1 cellular context compared by ENCODE assay signal in the genomic region with DNA sequence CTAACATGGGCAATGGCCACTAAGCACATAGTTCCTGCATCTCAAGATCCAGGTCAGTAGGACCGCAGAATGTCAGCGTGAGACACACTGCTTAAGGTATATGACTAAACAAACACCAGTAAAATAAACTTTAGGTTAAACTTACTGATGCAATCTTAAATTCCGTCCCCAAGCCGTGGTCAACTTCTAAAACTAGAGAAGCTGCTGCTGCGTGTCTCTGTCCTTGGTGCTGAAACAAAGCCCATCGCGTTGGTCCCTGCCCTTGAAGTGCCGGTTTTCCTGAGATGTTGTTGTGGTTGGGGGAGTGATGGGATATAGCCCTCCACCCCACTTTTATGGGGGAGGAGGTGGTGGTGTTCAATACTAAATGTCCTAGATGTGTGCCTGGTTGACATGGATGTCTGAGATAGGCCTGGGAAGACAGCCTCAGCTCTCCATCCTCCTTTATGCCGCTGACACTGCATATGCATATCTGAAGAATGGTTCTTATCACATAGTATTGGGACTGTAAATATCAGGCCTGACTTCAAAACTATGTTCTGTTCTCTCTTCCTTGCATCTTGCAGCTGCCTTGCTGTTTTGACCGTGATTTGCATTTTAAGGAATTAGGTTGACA.
A peak's percentile ranks its signal among the peaks of the same experiment; 100 is the strongest.
TF ChIP-seq lines count a peak whose summit lies in the region.

No MANE protein-coding gene starts in this region.

TF ChIP-seq in HepG2, 621 proteins besides CTCF, POLR2A, EP300 and RAD21 (continued from another document):
- TF ChIP-seq, protein P1, sequence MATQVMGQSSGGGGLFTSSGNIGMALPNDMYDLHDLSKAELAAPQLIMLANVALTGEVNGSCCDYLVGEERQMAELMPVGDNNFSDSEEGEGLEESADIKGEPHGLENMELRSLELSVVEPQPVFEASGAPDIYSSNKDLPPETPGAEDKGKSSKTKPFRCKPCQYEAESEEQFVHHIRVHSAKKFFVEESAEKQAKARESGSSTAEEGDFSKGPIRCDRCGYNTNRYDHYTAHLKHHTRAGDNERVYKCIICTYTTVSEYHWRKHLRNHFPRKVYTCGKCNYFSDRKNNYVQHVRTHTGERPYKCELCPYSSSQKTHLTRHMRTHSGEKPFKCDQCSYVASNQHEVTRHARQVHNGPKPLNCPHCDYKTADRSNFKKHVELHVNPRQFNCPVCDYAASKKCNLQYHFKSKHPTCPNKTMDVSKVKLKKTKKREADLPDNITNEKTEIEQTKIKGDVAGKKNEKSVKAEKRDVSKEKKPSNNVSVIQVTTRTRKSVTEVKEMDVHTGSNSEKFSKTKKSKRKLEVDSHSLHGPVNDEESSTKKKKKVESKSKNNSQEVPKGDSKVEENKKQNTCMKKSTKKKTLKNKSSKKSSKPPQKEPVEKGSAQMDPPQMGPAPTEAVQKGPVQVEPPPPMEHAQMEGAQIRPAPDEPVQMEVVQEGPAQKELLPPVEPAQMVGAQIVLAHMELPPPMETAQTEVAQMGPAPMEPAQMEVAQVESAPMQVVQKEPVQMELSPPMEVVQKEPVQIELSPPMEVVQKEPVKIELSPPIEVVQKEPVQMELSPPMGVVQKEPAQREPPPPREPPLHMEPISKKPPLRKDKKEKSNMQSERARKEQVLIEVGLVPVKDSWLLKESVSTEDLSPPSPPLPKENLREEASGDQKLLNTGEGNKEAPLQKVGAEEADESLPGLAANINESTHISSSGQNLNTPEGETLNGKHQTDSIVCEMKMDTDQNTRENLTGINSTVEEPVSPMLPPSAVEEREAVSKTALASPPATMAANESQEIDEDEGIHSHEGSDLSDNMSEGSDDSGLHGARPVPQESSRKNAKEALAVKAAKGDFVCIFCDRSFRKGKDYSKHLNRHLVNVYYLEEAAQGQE (IDR thresholded peaks at IDR 0.05; ENCODE audit: borderline replicate concordance in 1 of 2, low read depth in 1 of 2, low read length in 2 of 2): peak; percentile 97 to 98
- TF ChIP-seq SIN3A (IDR thresholded peaks at IDR 0.05; ENCODE audit: borderline replicate concordance, low read depth, low read length): no peak
- TF ChIP-seq ETV6 (CRISPR knock-in tag; conservative IDR thresholded peaks at IDR 0.05): no peak
- TF ChIP-seq, protein P2, sequence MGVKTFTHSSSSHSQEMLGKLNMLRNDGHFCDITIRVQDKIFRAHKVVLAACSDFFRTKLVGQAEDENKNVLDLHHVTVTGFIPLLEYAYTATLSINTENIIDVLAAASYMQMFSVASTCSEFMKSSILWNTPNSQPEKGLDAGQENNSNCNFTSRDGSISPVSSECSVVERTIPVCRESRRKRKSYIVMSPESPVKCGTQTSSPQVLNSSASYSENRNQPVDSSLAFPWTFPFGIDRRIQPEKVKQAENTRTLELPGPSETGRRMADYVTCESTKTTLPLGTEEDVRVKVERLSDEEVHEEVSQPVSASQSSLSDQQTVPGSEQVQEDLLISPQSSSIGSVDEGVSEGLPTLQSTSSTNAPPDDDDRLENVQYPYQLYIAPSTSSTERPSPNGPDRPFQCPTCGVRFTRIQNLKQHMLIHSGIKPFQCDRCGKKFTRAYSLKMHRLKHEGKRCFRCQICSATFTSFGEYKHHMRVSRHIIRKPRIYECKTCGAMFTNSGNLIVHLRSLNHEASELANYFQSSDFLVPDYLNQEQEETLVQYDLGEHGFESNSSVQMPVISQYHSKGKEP (CRISPR knock-in tag; IDR thresholded peaks at IDR 0.05): peak; percentile 78; the same call in 1 of the 2 replicates
- TF ChIP-seq U2AF2 (IDR thresholded peaks at IDR 0.05; ENCODE audit: low read depth, low read length): no peak
- TF ChIP-seq FOSL1 (CRISPR knock-in tag; IDR thresholded peaks at IDR 0.05; ENCODE audit: borderline replicate concordance): no peak
- TF ChIP-seq NFKBIZ (CRISPR knock-in tag; IDR thresholded peaks at IDR 0.05): 0 out of 2 replicates have a peak, but pooled peaks have one; percentile 57
- TF ChIP-seq RFXAP (CRISPR knock-in tag; IDR thresholded peaks at IDR 0.05; ENCODE audit: borderline replicate concordance): no peak
- TF ChIP-seq GABPA (IDR thresholded peaks at IDR 0.05; ENCODE audit: low read depth, low read length): no peak
- TF ChIP-seq GABPA (CRISPR knock-in tag; IDR thresholded peaks at IDR 0.05; ENCODE audit: low read depth): no peak
- TF ChIP-seq NCOA2 (CRISPR knock-in tag; IDR thresholded peaks at IDR 0.05): 0 out of 2 replicates have a peak, but pooled peaks have one; percentile 27
- TF ChIP-seq ZNF230 (CRISPR knock-in tag; IDR thresholded peaks at IDR 0.05): no peak
- peak; percentile 52; the same call in 1 of the 2 replicates for TF ChIP-seq THAP11 (CRISPR knock-in tag; IDR thresholded peaks at IDR 0.05)
- no peak for TF ChIP-seq SP1 (IDR thresholded peaks at IDR 0.05)
- TF ChIP-seq SP1 (CRISPR knock-in tag; IDR thresholded peaks at IDR 0.05): no peak
- TF ChIP-seq, protein P3, sequence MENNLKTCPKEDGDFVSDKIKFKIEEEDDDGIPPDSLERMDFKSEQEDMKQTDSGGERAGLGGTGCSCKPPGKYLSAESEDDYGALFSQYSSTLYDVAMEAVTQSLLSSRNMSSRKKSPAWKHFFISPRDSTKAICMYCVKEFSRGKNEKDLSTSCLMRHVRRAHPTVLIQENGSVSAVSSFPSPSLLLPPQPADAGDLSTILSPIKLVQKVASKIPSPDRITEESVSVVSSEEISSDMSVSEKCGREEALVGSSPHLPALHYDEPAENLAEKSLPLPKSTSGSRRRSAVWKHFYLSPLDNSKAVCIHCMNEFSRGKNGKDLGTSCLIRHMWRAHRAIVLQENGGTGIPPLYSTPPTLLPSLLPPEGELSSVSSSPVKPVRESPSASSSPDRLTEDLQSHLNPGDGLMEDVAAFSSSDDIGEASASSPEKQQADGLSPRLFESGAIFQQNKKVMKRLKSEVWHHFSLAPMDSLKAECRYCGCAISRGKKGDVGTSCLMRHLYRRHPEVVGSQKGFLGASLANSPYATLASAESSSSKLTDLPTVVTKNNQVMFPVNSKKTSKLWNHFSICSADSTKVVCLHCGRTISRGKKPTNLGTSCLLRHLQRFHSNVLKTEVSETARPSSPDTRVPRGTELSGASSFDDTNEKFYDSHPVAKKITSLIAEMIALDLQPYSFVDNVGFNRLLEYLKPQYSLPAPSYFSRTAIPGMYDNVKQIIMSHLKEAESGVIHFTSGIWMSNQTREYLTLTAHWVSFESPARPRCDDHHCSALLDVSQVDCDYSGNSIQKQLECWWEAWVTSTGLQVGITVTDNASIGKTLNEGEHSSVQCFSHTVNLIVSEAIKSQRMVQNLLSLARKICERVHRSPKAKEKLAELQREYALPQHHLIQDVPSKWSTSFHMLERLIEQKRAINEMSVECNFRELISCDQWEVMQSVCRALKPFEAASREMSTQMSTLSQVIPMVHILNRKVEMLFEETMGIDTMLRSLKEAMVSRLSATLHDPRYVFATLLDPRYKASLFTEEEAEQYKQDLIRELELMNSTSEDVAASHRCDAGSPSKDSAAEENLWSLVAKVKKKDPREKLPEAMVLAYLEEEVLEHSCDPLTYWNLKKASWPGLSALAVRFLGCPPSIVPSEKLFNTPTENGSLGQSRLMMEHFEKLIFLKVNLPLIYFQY (CRISPR knock-in tag; IDR thresholded peaks at IDR 0.05; ENCODE audit: borderline replicate concordance): peak; percentile 69; the same call in 1 of the 2 replicates
- peak; percentile 68; the same call in 1 of the 2 replicates for TF ChIP-seq ZNF331 (CRISPR knock-in tag; IDR thresholded peaks at IDR 0.05)
- TF ChIP-seq ZNF326 (CRISPR knock-in tag; IDR thresholded peaks at IDR 0.05; ENCODE audit: borderline replicate concordance): no peak
- TF ChIP-seq, protein P4, sequence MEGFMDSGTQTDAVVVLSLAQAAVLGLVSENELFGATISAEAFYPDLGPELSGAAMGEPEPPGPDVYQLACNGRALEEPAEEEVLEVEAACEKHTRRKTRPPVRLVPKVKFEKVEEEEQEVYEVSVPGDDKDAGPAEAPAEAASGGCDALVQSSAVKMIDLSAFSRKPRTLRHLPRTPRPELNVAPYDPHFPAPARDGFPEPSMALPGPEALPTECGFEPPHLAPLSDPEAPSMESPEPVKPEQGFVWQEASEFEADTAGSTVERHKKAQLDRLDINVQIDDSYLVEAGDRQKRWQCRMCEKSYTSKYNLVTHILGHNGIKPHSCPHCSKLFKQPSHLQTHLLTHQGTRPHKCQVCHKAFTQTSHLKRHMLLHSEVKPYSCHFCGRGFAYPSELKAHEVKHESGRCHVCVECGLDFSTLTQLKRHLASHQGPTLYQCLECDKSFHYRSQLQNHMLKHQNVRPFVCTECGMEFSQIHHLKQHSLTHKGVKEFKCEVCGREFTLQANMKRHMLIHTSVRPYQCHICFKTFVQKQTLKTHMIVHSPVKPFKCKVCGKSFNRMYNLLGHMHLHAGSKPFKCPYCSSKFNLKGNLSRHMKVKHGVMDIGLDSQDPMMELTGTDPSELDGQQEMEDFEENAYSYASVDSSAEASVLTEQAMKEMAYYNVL (CRISPR knock-in tag; IDR thresholded peaks at IDR 0.05; ENCODE audit: borderline replicate concordance): no peak
- TF ChIP-seq ATF3 (CRISPR knock-in tag; IDR thresholded peaks at IDR 0.05): peak; percentile 54; the same call in 1 of the 2 replicates
- TF ChIP-seq, protein P5, sequence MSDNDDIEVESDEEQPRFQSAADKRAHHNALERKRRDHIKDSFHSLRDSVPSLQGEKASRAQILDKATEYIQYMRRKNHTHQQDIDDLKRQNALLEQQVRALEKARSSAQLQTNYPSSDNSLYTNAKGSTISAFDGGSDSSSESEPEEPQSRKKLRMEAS (IDR thresholded peaks at IDR 0.05): no peak
- peak; percentile 52; the same call in 1 of the 2 replicates for TF ChIP-seq FOXK1 (CRISPR knock-in tag; IDR thresholded peaks at IDR 0.05; ENCODE audit: borderline replicate concordance, low read depth)
- peak; percentile 72; the same call in 1 of the 2 replicates for TF ChIP-seq KLF11 (CRISPR knock-in tag; IDR thresholded peaks at IDR 0.05)
- TF ChIP-seq SOX6 (IDR thresholded peaks at IDR 0.05): no peak
- TF ChIP-seq SOX6 (CRISPR knock-in tag; IDR thresholded peaks at IDR 0.05): no peak
- TF ChIP-seq ZNF644 (CRISPR knock-in tag; IDR thresholded peaks at IDR 0.05; ENCODE audit: low read depth): peak; percentile 48; the same call in 1 of the 2 replicates
- peak; percentile 89 for TF ChIP-seq HBP1 (CRISPR knock-in tag; IDR thresholded peaks at IDR 0.05; ENCODE audit: low read depth)
- TF ChIP-seq ZNF557 (CRISPR knock-in tag; IDR thresholded peaks at IDR 0.05): peak; percentile 95
- TF ChIP-seq GATAD1 (CRISPR knock-in tag; IDR thresholded peaks at IDR 0.05): no peak
- TF ChIP-seq ZNF660 (CRISPR knock-in tag; IDR thresholded peaks at IDR 0.05; ENCODE audit: borderline replicate concordance, low read depth): no peak
- peak; percentile 66; the same call in 1 of the 2 replicates for TF ChIP-seq MIXL1 (CRISPR knock-in tag; IDR thresholded peaks at IDR 0.05)
- TF ChIP-seq ZNF17 (CRISPR knock-in tag; IDR thresholded peaks at IDR 0.05): no peak
- no peak for TF ChIP-seq SMARCE1 (IDR thresholded peaks at IDR 0.05; ENCODE audit: borderline replicate concordance)
- peak; percentile 41; the same call in 1 of the 2 replicates for TF ChIP-seq ARID5B (CRISPR knock-in tag; IDR thresholded peaks at IDR 0.05)
- peak; percentile 83 for TF ChIP-seq ZBTB26 (CRISPR knock-in tag; IDR thresholded peaks at IDR 0.05; ENCODE audit: borderline replicate concordance)
- peak; percentile 33; the same call in 1 of the 2 replicates for TF ChIP-seq ZMYM4 (CRISPR knock-in tag; IDR thresholded peaks at IDR 0.05)
